ENCODE assay signal across 33 cellular contexts in genomic region chr7:28931565-28931964, GRCh38. TPM values are rescaled to one million over a fixed set of nuclear protein-coding genes. Genes with fewer than 3 reads are reported as not detected.
"Had no signal": no experiment of that assay in that cellular context is flagged by ENCODE, and none has a peak within 500 bp of the region (broad histone marks: within the 10 kb centered on the region; RNA-seq: fewer than 3 reads in every experiment).

No MANE protein-coding gene starts in this region.

- H3K9me3 ChIP-seq: MG63 had no signal

- H3K27me3 ChIP-seq: MG63 had no signal

- H3K36me3 ChIP-seq: MG63 had no signal

- H3K4me3 ChIP-seq: MG63 had no signal

- DNase-seq: Kasumi-1, MG63, MM.1S, MV-4-11, NCI-H1048, NCI-H1092, NCI-H1092 treated with DMSO at 0.1 percent for 48 hours, NCI-H1105, NCI-H1105 treated with DMSO at 0.1 percent for 48 hours, NCI-H1417, NCI-H1417 treated with DMSO at 0.1 percent for 48 hours, NCI-H146, NCI-H1694, NCI-H1694 treated with DMSO at 0.1 percent for 48 hours, NCI-H187, NCI-H187 treated with DMSO at 0.1 percent for 48 hours, NCI-H1930, NCI-H2029, NCI-H2029 treated with DMSO at 0.1 percent for 48 hours, NCI-H2081 treated with DMSO at 0.1 percent for 48 hours, NCI-H2107, NCI-H2171, NCI-H2171 treated with DMSO at 0.1 percent for 48 hours, NCI-H226, NCI-H345, NCI-H446, NCI-H446 treated with DMSO at 0.1 percent for 48 hours, NCI-H510A, NCI-H510A treated with DMSO at 0.1 percent for 48 hours, NCI-H524, NCI-H524 treated with DMSO at 0.1 percent for 48 hours, NCI-H526 had no signal

RNA-seq across cellular contexts. Expression of gene TRIL, which starts 26.6 kb away (rescaled TPM):
- total RNA-seq: MCF 10A had no signal
